ENCODE assay signal across 8 cellular contexts in genomic region chr6:11096109-11096508, GRCh38. TPM values are rescaled to one million over a fixed set of nuclear protein-coding genes. Genes with fewer than 3 reads are reported as not detected.
DNase-seq lines count a peak whose midpoint lies in the region; ATAC-seq, FAIRE-seq and TF ChIP-seq lines count a peak whose summit lies in the region.

No MANE protein-coding gene starts in this region.

- H3K36me3 Mint-ChIP-seq in activated naive CD4-positive, alpha-beta T cell treated with anti-CD3 and anti-CD28 coated beads, Interleukin-2, amount 10 ng/mL, durations not matched to agents 7 days and 5 days, result peaks cover 25% of the 10 kb centered on the region
- peaks cover 14% of the 10 kb centered on the region for H3K36me3 Mint-ChIP-seq in osteocyte (ENCODE audit: unreplicated experiment)

- H3K36me3 ChIP-seq in bronchial epithelial cell (ENCODE audit: control insufficient read depth, insufficient read depth, low read length), result no peaks in the 10 kb centered on the region
- H3K36me3 ChIP-seq in kidney (ENCODE audit: control insufficient read depth in 1 of 2, insufficient read depth in 2 of 2, low read length in 2 of 2), result no peaks in the 10 kb centered on the region
- peaks cover 0 to 5% of the 10 kb centered on the region in 2 donors for H3K36me3 ChIP-seq in psoas muscle (ENCODE audit: insufficient read depth in 1 of 2, low read depth in 1 of 2)

- 67 to 81% (median 76%) methylated on average over 4 of the region's 4 CpGs for WGBS in psoas muscle, 3 donors

- H3K9me3 Mint-ChIP-seq in activated naive CD4-positive, alpha-beta T cell treated with anti-CD3 and anti-CD28 coated beads, Interleukin-2, amount 10 ng/mL, durations not matched to agents 7 days and 5 days, result no peaks in the 10 kb centered on the region
- H3K9me3 Mint-ChIP-seq in osteocyte (ENCODE audit: unreplicated experiment), result peaks cover 8% of the 10 kb centered on the region

- no peaks in the 10 kb centered on the region for H3K27me3 Mint-ChIP-seq in activated naive CD4-positive, alpha-beta T cell treated with anti-CD3 and anti-CD28 coated beads, Interleukin-2, amount 10 ng/mL, durations not matched to agents 7 days and 5 days
- H3K27me3 Mint-ChIP-seq in osteocyte (ENCODE audit: unreplicated experiment), result no peaks in the 10 kb centered on the region

- H3K27ac Mint-ChIP-seq in activated naive CD4-positive, alpha-beta T cell treated with anti-CD3 and anti-CD28 coated beads, Interleukin-2, amount 10 ng/mL, durations not matched to agents 7 days and 5 days, result no peak overlapping the region
- H3K27ac Mint-ChIP-seq in osteocyte (ENCODE audit: unreplicated experiment), result peak overlapping the region; percentile 70

- peak; percentile 31 for DNase-seq in activated naive CD4-positive, alpha-beta T cell treated with anti-CD3 and anti-CD28 coated beads, Interleukin-2, amount 10 ng/mL, durations not matched to agents 7 days and 5 days
- no peak for DNase-seq in activated naive CD4-positive, alpha-beta T cell treated with anti-CD3 and anti-CD28 coated beads, Interleukin-2, amount 50 U/mL, for 16 hours
- DNase-seq in NCI-H69 (lab: John Stamatoyannopoulos, UW), result peak; percentile 65
- peak; percentile 79 for DNase-seq in bronchial epithelial cell (ENCODE audit: low read depth)
- no peak for DNase-seq in osteocyte (ENCODE audit: extremely low spot score, unreplicated experiment)
- no peak for DNase-seq in UCSD-AML1 (lab: John Stamatoyannopoulos, UW; ENCODE audit: unreplicated experiment)
- DNase-seq in kidney, result no peak
- no peak for DNase-seq in psoas muscle

- FAIRE-seq in bronchial epithelial cell (lab: Jason Lieb, UNC) (no peak), kidney (lab: Jason Lieb, UNC) (no peak)

- H3K9me3 ChIP-seq in kidney (ENCODE audit: control insufficient read depth in 1 of 2, low read length in 2 of 2) (no peaks in the 10 kb centered on the region), psoas muscle (no peaks in the 10 kb centered on the region)

- peaks cover 34% of the 10 kb centered on the region for H3K4me1 Mint-ChIP-seq in activated naive CD4-positive, alpha-beta T cell treated with anti-CD3 and anti-CD28 coated beads, Interleukin-2, amount 10 ng/mL, durations not matched to agents 7 days and 5 days
- H3K4me1 Mint-ChIP-seq in osteocyte (ENCODE audit: unreplicated experiment), result peaks cover 33% of the 10 kb centered on the region

- H3K4me3 ChIP-seq in bronchial epithelial cell (ENCODE audit: low read depth, low read length), result no peak overlapping the region
- H3K4me3 ChIP-seq in kidney (ENCODE audit: low read length in 2 of 2), result no peak overlapping the region
- no peak overlapping the region for H3K4me3 ChIP-seq in psoas muscle

- H3K9ac ChIP-seq in kidney (ENCODE audit: low read length in 2 of 2), result no peak overlapping the region

- intact Hi-C loops in kidney (cut with DNase I) (no loop called here), psoas muscle (cut with DNase I) (no loop called here)

- peak overlapping the region; percentile 65 for H3K4me3 Mint-ChIP-seq in activated naive CD4-positive, alpha-beta T cell treated with anti-CD3 and anti-CD28 coated beads, Interleukin-2, amount 10 ng/mL, durations not matched to agents 7 days and 5 days
- no peak overlapping the region for H3K4me3 Mint-ChIP-seq in osteocyte (ENCODE audit: unreplicated experiment)

- H3K4me1 ChIP-seq in kidney (ENCODE audit: control insufficient read depth in 1 of 2, insufficient read depth in 1 of 2, low read depth in 1 of 2, low read length in 2 of 2), result peaks cover 4 to 5% of the 10 kb centered on the region in 2 donors
- H3K4me1 ChIP-seq in psoas muscle, result peaks cover 20% of the 10 kb centered on the region

- TF ChIP-seq CTCF in bronchial epithelial cell (IDR thresholded peaks at IDR 0.05; ENCODE audit: insufficient read depth, low read length, severe bottlenecking) (no peak), osteocyte (IDR thresholded peaks at IDR 0.05) (no peak), kidney (IDR thresholded peaks at IDR 0.05; ENCODE audit: borderline replicate concordance, extremely low read depth, insufficient read depth) (no peak), psoas muscle (IDR thresholded peaks at IDR 0.05) (no peak)

- H3K27ac ChIP-seq in kidney (ENCODE audit: low read depth in 2 of 2, low read length in 2 of 2) (no peak overlapping the region), psoas muscle (no peak overlapping the region)

- CTCF ChIA-PET in activated naive CD4-positive, alpha-beta T cell treated with anti-CD3 and anti-CD28 coated beads, Interleukin-2, amount 10 ng/mL, durations not matched to agents 7 days and 5 days (lab: Charles Lee), result interaction anchor here (1.0 to 1.4 kb wide), 2 partner anchors 8 to 400 kb away, joined by 3 to 5 read pairs; no protein-coding TSS in a partner anchor

- no peak for ATAC-seq in psoas muscle

- no peaks in the 10 kb centered on the region for H3K27me3 ChIP-seq in bronchial epithelial cell (ENCODE audit: control insufficient read depth, insufficient read depth, low read length)
- no peaks in the 10 kb centered on the region for H3K27me3 ChIP-seq in psoas muscle (ENCODE audit: insufficient read depth in 3 of 3, low read length in 2 of 3)

RNA-seq across cellular contexts. Expression of gene SMIM13, which starts 2.5 kb away (rescaled TPM):
- total RNA-seq in bronchial epithelial cell (16.4 and 17.1 TPM in 2 replicates), osteocyte (19.6 and 20.5 TPM in 2 replicates), kidney (6.6 TPM), psoas muscle (10 to 100 TPM in 3 of 4 donors, 1 to 10 TPM in 1; 10.0 to 16.6 (median 11.8) TPM)
- polyA plus RNA-seq in kidney (ENCODE audit: insufficient read depth, low read depth, low replicate concordance) (4.0 TPM), psoas muscle (10 to 100 TPM in 1 of 3 donors, 1 to 10 TPM in 2; 5.6 to 19.1 (median 7.6) TPM)

RNA-seq across cellular contexts. Expression of gene ERVFRD-1, which starts 15.4 kb away (rescaled TPM):
- total RNA-seq in bronchial epithelial cell (not detected in 2 replicates), osteocyte (not detected in 2 replicates), kidney (0.57 TPM), psoas muscle (under 1 TPM in 2 of 4 donors, not detected in 2; 0.06 to 0.11 TPM)
- polyA plus RNA-seq in kidney (ENCODE audit: insufficient read depth, low read depth, low replicate concordance) (0.24 TPM), psoas muscle (under 1 TPM in 1 of 3 donors, not detected in 2; 0.04 TPM)

RNA-seq across cellular contexts. Expression of gene ELOVL2, which starts 52.0 kb away (rescaled TPM):
- total RNA-seq in bronchial epithelial cell, result under 0.01 TPM in 1 of 2 replicates, not detected in the other
- total RNA-seq in osteocyte, result 55.1 and 57.0 TPM in 2 replicates
- total RNA-seq in kidney, result 0.79 TPM
- not detected for polyA plus RNA-seq in kidney (ENCODE audit: insufficient read depth, low read depth, low replicate concordance)
- under 1 TPM; 0.36 to 0.93 (median 0.56) TPM for total RNA-seq in psoas muscle
- under 1 TPM; 0.34 to 0.74 (median 0.57) TPM for polyA plus RNA-seq in psoas muscle

Comparison
In these comparisons a context has a peak if more than half of its experiments do, and no peak if none do; other contexts are left out.
1. DNase-seq: peak in activated naive CD4-positive, alpha-beta T cell treated with anti-CD3 and anti-CD28 coated beads, Interleukin-2, amount 10 ng/mL, durations not matched to agents 7 days and 5 days (single experiment), NCI-H69 (single experiment) and bronchial epithelial cell (single experiment); none in activated naive CD4-positive, alpha-beta T cell treated with anti-CD3 and anti-CD28 coated beads, Interleukin-2, amount 50 U/mL, for 16 hours (single experiment), osteocyte (single experiment), UCSD-AML1 (single experiment), kidney (single experiment) and psoas muscle (0 of 2).
2. RNA of gene ELOVL2, which starts 52.0 kb away (total RNA-seq): 55.1 to 57.0 TPM in osteocyte; 0.79 TPM in kidney (single experiment), 0.36 to 0.93 TPM in psoas muscle and under 0.01 TPM in bronchial epithelial cell; every median in the first group is over 10 times any median in the second.